8 cellular contexts compared by ENCODE assay signal in genomic region chr12:93377252-93377542, GRCh38. TPM values are rescaled to one million over a fixed set of nuclear protein-coding genes. Genes with fewer than 3 reads are reported as not detected.
A peak's percentile ranks its signal among the peaks of the same experiment; 100 is the strongest.
DNase-seq lines count a peak whose midpoint lies in the region; ATAC-seq and TF ChIP-seq lines count a peak whose summit lies in the region.

No MANE protein-coding gene starts in this region.

- H3K36me3 ChIP-seq in mucosa of descending colon (ENCODE audit: low read depth) = no peaks in the 10 kb centered on the region

- no peak for TF ChIP-seq CTCF in coronary artery (IDR thresholded peaks at IDR 0.05)
- TF ChIP-seq CTCF in mucosa of descending colon (IDR thresholded peaks at IDR 0.05) = no peak

- DNase-seq in Right ventricle myocardium inferior (ENCODE audit: missing footprints) (no peak), cardiac septum (ENCODE audit: low spot score) (no peak), coronary artery (ENCODE audit: low spot score) (no peak), mucosa of descending colon (no peak), T-helper 9 cell (no peak), H4 (ENCODE audit: low spot score) (no peak), Ammon's horn (ENCODE audit: low spot score) (no peak), D341Med (ENCODE audit: low spot score) (no peak)

- peak overlapping the region; percentile 86 to 97 for H3K27ac ChIP-seq in coronary artery

- intact Hi-C loops in Right ventricle myocardium inferior (cut with DNase I) (loop anchor here (2.0 to 10.0 kb wide), 5 partner anchors 74 to 315 kb away; no protein-coding TSS in a partner anchor), cardiac septum (cut with DNase I) (loop anchor here (5.0 kb wide), 4 partner anchors 75 to 350 kb away; no protein-coding TSS in a partner anchor), mucosa of descending colon (cut with DNase I, micrococcal nuclease) (no loop called here)

- peak; percentile 35 for ATAC-seq in Right ventricle myocardium inferior
- ATAC-seq in mucosa of descending colon = peak; percentile 21

- H3K4me3 ChIP-seq in coronary artery (peak overlapping the region; percentile 79), mucosa of descending colon (no peak overlapping the region)

- no peaks in the 10 kb centered on the region for H3K9me3 ChIP-seq in mucosa of descending colon

- peaks cover 25% of the 10 kb centered on the region for H3K4me1 ChIP-seq in mucosa of descending colon (ENCODE audit: low read depth)

RNA-seq across cellular contexts. Expression of gene NUDT4, which starts 0.5 kb away (rescaled TPM):
- 445 TPM for total RNA-seq in Right ventricle myocardium inferior
- total RNA-seq in cardiac septum = 116 TPM
- 100 to 1,000 TPM in 2 of 3 donors, 10 to 100 TPM in 1; 76.9 to 136 (median 121) TPM for total RNA-seq in mucosa of descending colon
- 22.9 and 24.6 TPM in 2 replicates for total RNA-seq in H4 (2014; rRNA removed; shearing (Covaris generic))

Comparison
In these comparisons a context has a peak if more than half of its experiments do, and no peak if none do; other contexts are left out.
1. intact Hi-C loops: an anchor here in Right ventricle myocardium inferior (2.0 to 10.0 kb wide) and cardiac septum (5.0 kb wide); none called in mucosa of descending colon.